Comparison of ENCODE assay signal across 24 cellular contexts in the genomic region with DNA sequence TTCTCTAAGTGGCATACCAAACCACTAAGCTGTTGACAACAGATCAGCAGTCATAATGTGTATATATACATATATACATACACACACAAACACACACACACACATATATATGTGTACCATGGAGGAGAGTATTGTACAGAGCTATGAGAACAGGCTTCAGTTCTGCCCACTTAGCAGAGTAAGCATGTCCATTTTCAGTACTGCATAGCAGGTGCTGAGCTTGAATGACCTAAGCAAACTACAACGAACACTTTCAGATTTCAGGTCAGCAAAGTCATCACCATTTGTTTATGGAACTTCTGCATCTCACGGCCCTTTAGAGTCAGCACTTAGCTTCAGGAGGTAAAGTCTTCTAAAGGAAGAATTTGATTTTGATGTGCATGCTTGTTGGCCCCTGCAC.
"Had no signal": no experiment of that assay in that cellular context is flagged by ENCODE, and none has a peak within 500 bp of the region (broad histone marks: within the 10 kb centered on the region; RNA-seq: fewer than 3 reads in every experiment).

No MANE protein-coding gene starts in this region.

- H3K27ac ChIP-seq: left ventricle myocardium inferior, pancreas, prostate gland, skin epidermis, tibial nerve, vagina had no signal

- H3K27me3 ChIP-seq: pancreas, tibial nerve, vagina had no signal

- H3K9me3 ChIP-seq: left ventricle myocardium inferior, pancreas, prostate gland, tibial nerve, vagina had no signal

- H3K27ac Mint-ChIP-seq: mesothelial cell of epicardium; naive B cell; natural killer cell; stimulated activated naive B cell treated with anti-CD40 and anti-IgM and Interleukin-4, amounts not matched to agents 10 μg/mL and 1 μg/mL and 100 μg/mL, for 72 hours; stimulated activated naive CD8-positive, alpha-beta T cell treated with anti-CD3 and anti-CD28 coated beads, Interleukin-15, Interleukin-2, amounts not matched to agents 100 ng/mL and 50 ng/mL, for 24 hours; type B pancreatic cell had no signal

- DNase-seq: islet precursor cell; left ventricle myocardium inferior; mesendoderm; naive B cell; natural killer cell; pancreas; posterior cingulate gyrus; retina; right cardiac atrium; stimulated activated CD4-positive, alpha-beta T cell treated with anti-CD3 and anti-CD28 coated beads, Interleukin-12 subunit alpha, Interleukin-12 subunit beta, amount 100 ng/mL, for 4 hours; stimulated activated CD4-positive, alpha-beta T cell treated with anti-CD3 and anti-CD28 coated beads, Interleukin-15, amount 100 ng/mL, for 24 hours; stimulated activated CD4-positive, alpha-beta T cell treated with anti-CD3 and anti-CD28 coated beads, Interleukin-2, amount 100 ng/mL, for 24 hours; stimulated activated CD4-positive, alpha-beta T cell treated with anti-CD3 and anti-CD28 coated beads, Interleukin-4, amount 100 ng/mL, for 1 hour; stimulated activated naive B cell treated with anti-CD40 and anti-IgM and Interleukin-4, amounts not matched to agents 10 μg/mL and 1 μg/mL and 100 μg/mL, for 72 hours; substantia nigra had no signal

- H3K4me3 ChIP-seq: left ventricle myocardium inferior, lung, pancreas, prostate gland, skin epidermis, tibial nerve, vagina had no signal

- ATAC-seq: natural killer cell; pancreas; right cardiac atrium; sciatic nerve; stimulated activated naive B cell treated with anti-CD40 and anti-IgM and Interleukin-4, amounts not matched to agents 10 μg/mL and 1 μg/mL and 100 μg/mL, for 72 hours had no signal

- H3K27me3 Mint-ChIP-seq: naive B cell; stimulated activated naive B cell treated with anti-CD40 and anti-IgM and Interleukin-4, amounts not matched to agents 10 μg/mL and 1 μg/mL and 100 μg/mL, for 72 hours; stimulated activated naive CD8-positive, alpha-beta T cell treated with anti-CD3 and anti-CD28 coated beads, Interleukin-15, Interleukin-2, amounts not matched to agents 100 ng/mL and 50 ng/mL, for 24 hours; type B pancreatic cell had no signal

- H3K9me3 Mint-ChIP-seq: mesothelial cell of epicardium; stimulated activated naive B cell treated with anti-CD40 and anti-IgM and Interleukin-4, amounts not matched to agents 10 μg/mL and 1 μg/mL and 100 μg/mL, for 72 hours; type B pancreatic cell had no signal

- FAIRE-seq: pancreas had no signal

- H3K4me3 Mint-ChIP-seq: mesothelial cell of epicardium; naive B cell; natural killer cell; stimulated activated naive B cell treated with anti-CD40 and anti-IgM and Interleukin-4, amounts not matched to agents 10 μg/mL and 1 μg/mL and 100 μg/mL, for 72 hours; stimulated activated naive CD8-positive, alpha-beta T cell treated with anti-CD3 and anti-CD28 coated beads, Interleukin-15, Interleukin-2, amounts not matched to agents 100 ng/mL and 50 ng/mL, for 24 hours; type B pancreatic cell had no signal

- H3K36me3 ChIP-seq: left ventricle myocardium inferior, pancreas, prostate gland, tibial nerve, vagina had no signal

- H3K4me1 ChIP-seq: left ventricle myocardium inferior, pancreas, prostate gland, tibial nerve, vagina had no signal

- H3K4me1 Mint-ChIP-seq: naive B cell; natural killer cell; stimulated activated naive B cell treated with anti-CD40 and anti-IgM and Interleukin-4, amounts not matched to agents 10 μg/mL and 1 μg/mL and 100 μg/mL, for 72 hours had no signal
